In the genomic region with DNA sequence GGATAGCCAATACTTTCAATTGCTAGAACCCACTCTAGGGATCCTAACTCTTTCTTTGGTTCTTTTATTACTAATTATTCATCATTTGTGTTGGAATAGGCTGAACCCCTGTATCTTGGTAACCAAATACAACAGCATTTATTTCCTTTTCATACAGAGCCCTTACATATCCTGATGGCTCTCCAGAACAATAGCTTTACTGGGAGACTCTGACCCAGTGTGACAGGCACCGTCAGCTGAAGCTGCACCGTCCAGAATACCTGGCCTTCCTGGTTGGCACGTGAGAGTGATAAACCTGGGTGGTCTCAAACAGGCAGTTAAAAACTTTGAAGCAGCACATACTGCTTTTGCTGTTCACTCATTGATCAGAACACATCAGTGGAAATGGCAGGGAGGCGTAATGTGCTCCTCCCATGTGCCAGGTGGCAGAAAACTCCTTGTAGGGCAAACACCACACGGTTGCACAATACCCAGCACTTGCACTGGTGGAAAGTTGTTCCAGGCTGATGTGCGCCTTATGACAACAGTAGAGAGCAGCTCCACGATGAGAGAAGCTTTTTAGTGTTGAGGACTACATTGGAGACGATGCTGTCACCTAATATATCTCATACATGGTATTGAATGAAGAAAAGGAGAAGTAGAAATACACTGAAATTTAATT, we compare ENCODE assay signal across 23 cellular contexts.
"Had no signal": no experiment of that assay in that cellular context is flagged by ENCODE, and none has a peak within 500 bp of the region (broad histone marks: within the 10 kb centered on the region; RNA-seq: fewer than 3 reads in every experiment).

No MANE protein-coding gene starts in this region.

- H3K4me3 Mint-ChIP-seq: activated CD4-positive, alpha-beta memory T cell treated with anti-CD3 and anti-CD28 coated beads, Interleukin-2, amount 10 ng/mL, durations not matched to agents 7 days and 5 days; activated CD4-positive, alpha-beta T cell treated with anti-CD3 and anti-CD28 coated beads for 36 hours; activated naive CD4-positive, alpha-beta T cell treated with anti-CD3 and anti-CD28 coated beads, Interleukin-2, amount 10 ng/mL, durations not matched to agents 7 days and 5 days; activated naive CD8-positive, alpha-beta T cell treated with anti-CD3 and anti-CD28 coated beads for 36 hours; activated T-cell treated with anti-CD3 and anti-CD28 coated beads, Interleukin-2, amount 50 U/mL, for 72 hours had no signal

- ATAC-seq: activated CD4-positive, alpha-beta T cell treated with anti-CD3 and anti-CD28 coated beads for 36 hours; activated T-cell treated with anti-CD3 and anti-CD28 coated beads, Interleukin-2, amount 50 U/mL, for 72 hours had no signal

- H3K36me3 Mint-ChIP-seq: activated naive CD8-positive, alpha-beta T cell treated with anti-CD3 and anti-CD28 coated beads for 36 hours had no signal

- DNase-seq: activated CD4-positive, alpha-beta memory T cell treated with anti-CD3 and anti-CD28 coated beads, Interleukin-2, amount 10 ng/mL, durations not matched to agents 7 days and 5 days; activated CD4-positive, alpha-beta T cell treated with anti-CD3 and anti-CD28 coated beads for 36 hours; activated CD4-positive, alpha-beta T cell treated with anti-CD3 and anti-CD28 coated beads, Interleukin-2, amount 50 U/mL, for 1 hour; activated CD8-positive, alpha-beta memory T cell treated with anti-CD3 and anti-CD28 coated beads, Interleukin-2, amount 50 U/mL, for 4 hours; activated gamma-delta T cell treated with Interleukin-2 at 50 U/mL for 16 hours; activated naive CD4-positive, alpha-beta T cell treated with anti-CD3 and anti-CD28 coated beads, Interleukin-2, amount 10 ng/mL, durations not matched to agents 7 days and 5 days; activated naive CD8-positive, alpha-beta T cell treated with anti-CD3 and anti-CD28 coated beads for 36 hours; activated T-cell treated with anti-CD3 and anti-CD28 coated beads, Interleukin-2, amount 50 U/mL, for 72 hours; anterior cingulate cortex; caudate nucleus; MM.1S; NCI-H1092; NCI-H1417; NCI-H1694; NCI-H2029; NCI-H446; NCI-H526; NCI-H82; Peyer's patch; Right ventricle myocardium superior; SK-N-SH; T-helper 1 cell had no signal

- H3K27me3 Mint-ChIP-seq: activated CD4-positive, alpha-beta memory T cell treated with anti-CD3 and anti-CD28 coated beads, Interleukin-2, amount 10 ng/mL, durations not matched to agents 7 days and 5 days; activated CD4-positive, alpha-beta T cell treated with anti-CD3 and anti-CD28 coated beads for 36 hours; activated naive CD4-positive, alpha-beta T cell treated with anti-CD3 and anti-CD28 coated beads, Interleukin-2, amount 10 ng/mL, durations not matched to agents 7 days and 5 days; activated naive CD8-positive, alpha-beta T cell treated with anti-CD3 and anti-CD28 coated beads for 36 hours had no signal

- H3K27ac Mint-ChIP-seq: activated CD4-positive, alpha-beta T cell treated with anti-CD3 and anti-CD28 coated beads for 36 hours; activated naive CD8-positive, alpha-beta T cell treated with anti-CD3 and anti-CD28 coated beads for 36 hours; activated T-cell treated with anti-CD3 and anti-CD28 coated beads, Interleukin-2, amount 50 U/mL, for 72 hours; activated T-helper 2 cell treated with anti-CD3 and anti-CD28 coated beads, Interferon-gamma antibody, Interleukin-2, Interleukin-4, amounts not matched to agents 10 μg/mL and 5 μg/mL and 100 μg/mL, durations not matched to agents 14 hours and 24 hours and 36 hours had no signal

- H3K9me3 Mint-ChIP-seq: activated T-cell treated with anti-CD3 and anti-CD28 coated beads, Interleukin-2, amount 50 U/mL, for 72 hours had no signal
